ENCODE assay signal across 14 cellular contexts in the genomic region with DNA sequence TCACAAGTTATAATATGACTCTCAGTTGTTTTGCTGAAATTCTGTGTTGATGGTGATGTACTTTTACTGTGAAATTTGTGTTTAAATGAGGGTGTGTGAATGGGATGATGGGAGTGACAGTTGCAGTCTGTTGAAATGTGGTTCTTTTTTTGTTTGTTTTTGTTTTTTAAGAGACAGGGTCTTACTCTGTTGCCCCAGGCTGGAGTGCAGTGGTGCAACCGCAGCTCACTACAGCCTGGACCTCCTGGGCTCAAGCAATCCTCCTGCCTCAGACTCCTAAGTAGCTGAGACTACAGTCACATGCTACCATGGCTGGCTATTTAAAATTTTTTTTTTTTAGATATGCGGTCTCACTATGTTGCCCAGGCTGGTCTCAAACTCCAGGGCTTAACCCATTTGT. TPM values are rescaled to one million over a fixed set of nuclear protein-coding genes. Genes with fewer than 3 reads are reported as not detected.
A peak's percentile ranks its signal among the peaks of the same experiment; 100 is the strongest.
DNase-seq lines count a peak whose midpoint lies in the region; ATAC-seq and TF ChIP-seq lines count a peak whose summit lies in the region.
"Had no signal": no experiment of that assay in that cellular context is flagged by ENCODE, and none has a peak within 500 bp of the region (broad histone marks: within the 10 kb centered on the region; RNA-seq: fewer than 3 reads in every experiment).

No MANE protein-coding gene starts in this region.

- H3K36me3 ChIP-seq in CD8-positive, alpha-beta T cell (ENCODE audit: insufficient read depth, low read length): peaks cover 18% of the 10 kb centered on the region
- H3K36me3 ChIP-seq in psoas muscle (ENCODE audit: insufficient read depth in 1 of 2, low read depth in 1 of 2): peaks cover 0 to 28% of the 10 kb centered on the region in 2 donors

- no peaks in the 10 kb centered on the region for H3K9me3 Mint-ChIP-seq in activated T-cell treated with anti-CD3 and anti-CD28 coated beads, Interleukin-2, amount 50 U/mL, for 72 hours
- H3K9me3 Mint-ChIP-seq in activated T-cell treated with anti-CD3 and anti-CD28 coated beads, Interleukin-2, amount 50 U/mL, for 4 hours: no peaks in the 10 kb centered on the region
- H3K9me3 Mint-ChIP-seq in CD8-positive, alpha-beta T cell: no peaks in the 10 kb centered on the region
- H3K9me3 Mint-ChIP-seq in activated naive CD8-positive, alpha-beta T cell treated with anti-CD3 and anti-CD28 coated beads for 36 hours: no peaks in the 10 kb centered on the region

- peaks cover 0 to 17% of the 10 kb centered on the region in 2 donors for H3K36me3 Mint-ChIP-seq in activated T-cell treated with anti-CD3 and anti-CD28 coated beads, Interleukin-2, amount 50 U/mL, for 72 hours (ENCODE audit: insufficient read depth in 2 of 2)
- peaks cover 21% of the 10 kb centered on the region for H3K36me3 Mint-ChIP-seq in activated T-cell treated with anti-CD3 and anti-CD28 coated beads, Interleukin-2, amount 50 U/mL, for 4 hours (ENCODE audit: insufficient read depth)
- H3K36me3 Mint-ChIP-seq in CD8-positive, alpha-beta T cell: peaks cover 50% of the 10 kb centered on the region
- H3K36me3 Mint-ChIP-seq in activated naive CD8-positive, alpha-beta T cell treated with anti-CD3 and anti-CD28 coated beads for 36 hours: peaks cover 26% of the 10 kb centered on the region

- H3K9me3 ChIP-seq in CD8-positive, alpha-beta T cell (ENCODE audit: low read length): no peaks in the 10 kb centered on the region
- H3K9me3 ChIP-seq in psoas muscle: no peaks in the 10 kb centered on the region

- no peak for TF ChIP-seq CTCF in CD8-positive, alpha-beta T cell (IDR thresholded peaks at IDR 0.05)
- no peak for TF ChIP-seq CTCF in psoas muscle (IDR thresholded peaks at IDR 0.05)

- H3K27me3 ChIP-seq in CD8-positive, alpha-beta T cell (ENCODE audit: insufficient read depth, low read length): no peaks in the 10 kb centered on the region
- no peaks in the 10 kb centered on the region for H3K27me3 ChIP-seq in psoas muscle (ENCODE audit: insufficient read depth in 3 of 3, low read length in 2 of 3)

- peak overlapping the region; percentile 14 for H3K27ac Mint-ChIP-seq in activated T-cell treated with anti-CD3 and anti-CD28 coated beads, Interleukin-2, amount 50 U/mL, for 72 hours
- H3K27ac Mint-ChIP-seq in CD8-positive, alpha-beta T cell: peak overlapping the region; percentile 52
- peak overlapping the region; percentile 9 for H3K27ac Mint-ChIP-seq in activated naive CD8-positive, alpha-beta T cell treated with anti-CD3 and anti-CD28 coated beads for 36 hours

- POLR2A ChIA-PET in CD8-positive, alpha-beta T cell (lab: Charles Lee): no interaction called here

- intact Hi-C loops in CD8-positive, alpha-beta T cell (cut with DNase I, micrococcal nuclease): no loop called here
- intact Hi-C loops in psoas muscle (cut with DNase I): loop anchor here (5.0 to 10.0 kb wide), 2 partner anchors 42 to 90 kb away; no protein-coding TSS in a partner anchor

- peak overlapping the region in 1 of 2 donors; percentile 0 for H3K4me3 Mint-ChIP-seq in activated T-cell treated with anti-CD3 and anti-CD28 coated beads, Interleukin-2, amount 50 U/mL, for 72 hours
- H3K4me3 Mint-ChIP-seq in activated T-cell treated with anti-CD3 and anti-CD28 coated beads, Interleukin-2, amount 50 U/mL, for 4 hours: no peak overlapping the region
- H3K4me3 Mint-ChIP-seq in CD8-positive, alpha-beta T cell: no peak overlapping the region
- H3K4me3 Mint-ChIP-seq in activated naive CD8-positive, alpha-beta T cell treated with anti-CD3 and anti-CD28 coated beads for 36 hours: no peak overlapping the region

- ATAC-seq in activated T-cell treated with anti-CD3 and anti-CD28 coated beads, Interleukin-2, amount 50 U/mL, for 72 hours (replicated peaks in 1 of 2): no peak
- ATAC-seq in activated T-cell treated with anti-CD3 and anti-CD28 coated beads, Interleukin-2, amount 50 U/mL, for 4 hours: no peak
- no peak for ATAC-seq in CD8-positive, alpha-beta T cell
- no peak for ATAC-seq in psoas muscle

- no peak overlapping the region for H3K4me3 ChIP-seq in CD8-positive, alpha-beta T cell (ENCODE audit: low read depth, low read length)
- peak overlapping the region; percentile 44 for H3K4me3 ChIP-seq in psoas muscle

- DNase-seq in activated T-cell treated with anti-CD3 and anti-CD28 coated beads, Interleukin-2, amount 50 U/mL, for 72 hours: no peak
- no peak for DNase-seq in activated T-cell treated with anti-CD3 and anti-CD28 coated beads, Interleukin-2, amount 50 U/mL, for 4 hours
- no peak for DNase-seq in CD8-positive, alpha-beta T cell
- DNase-seq in activated naive CD8-positive, alpha-beta T cell treated with anti-CD3 and anti-CD28 coated beads for 36 hours: no peak
- DNase-seq in psoas muscle (no peak), LoVo (ENCODE audit: low spot score) (no peak), NCI-H2227 (lab: John Stamatoyannopoulos, UW; ENCODE audit: unreplicated experiment) (no peak), kidney tubule cell (ENCODE audit: low spot score) (no peak)
- DNase-seq: AML-193, GOT3, NCI-H1048, NCI-H345, NCI-H526 treated with DMSO at 0.1 percent for 48 hours had no signal

- 57 to 83% (median 62%) methylated on average over 2 of the region's 2 CpGs for WGBS in psoas muscle, 3 donors

- H3K4me1 ChIP-seq in CD8-positive, alpha-beta T cell (ENCODE audit: insufficient read depth, low read length): peaks cover 37% of the 10 kb centered on the region
- H3K4me1 ChIP-seq in psoas muscle: peaks cover 97% of the 10 kb centered on the region

- no peak overlapping the region for H3K27ac ChIP-seq in CD8-positive, alpha-beta T cell (ENCODE audit: low read depth, low read length)
- H3K27ac ChIP-seq in psoas muscle: peak overlapping the region; percentile 99

- H3K4me1 Mint-ChIP-seq in activated T-cell treated with anti-CD3 and anti-CD28 coated beads, Interleukin-2, amount 50 U/mL, for 72 hours (ENCODE audit: low read depth): peaks cover 74% of the 10 kb centered on the region
- H3K4me1 Mint-ChIP-seq in activated T-cell treated with anti-CD3 and anti-CD28 coated beads, Interleukin-2, amount 50 U/mL, for 4 hours (ENCODE audit: low read depth): peaks cover 65% of the 10 kb centered on the region
- peaks cover 67% of the 10 kb centered on the region for H3K4me1 Mint-ChIP-seq in CD8-positive, alpha-beta T cell (ENCODE audit: low read depth)
- peaks cover 68% of the 10 kb centered on the region for H3K4me1 Mint-ChIP-seq in activated naive CD8-positive, alpha-beta T cell treated with anti-CD3 and anti-CD28 coated beads for 36 hours

- H3K27me3 Mint-ChIP-seq in activated T-cell treated with anti-CD3 and anti-CD28 coated beads, Interleukin-2, amount 50 U/mL, for 72 hours (ENCODE audit: low read depth): no peaks in the 10 kb centered on the region
- H3K27me3 Mint-ChIP-seq in activated T-cell treated with anti-CD3 and anti-CD28 coated beads, Interleukin-2, amount 50 U/mL, for 4 hours (ENCODE audit: low read depth): no peaks in the 10 kb centered on the region
- no peaks in the 10 kb centered on the region for H3K27me3 Mint-ChIP-seq in CD8-positive, alpha-beta T cell (ENCODE audit: low read depth)
- no peaks in the 10 kb centered on the region for H3K27me3 Mint-ChIP-seq in activated naive CD8-positive, alpha-beta T cell treated with anti-CD3 and anti-CD28 coated beads for 36 hours

- CTCF ChIA-PET in CD8-positive, alpha-beta T cell (lab: Charles Lee): no interaction called here

RNA-seq across cellular contexts. Expression of gene DDI2, which starts 7.1 kb away (rescaled TPM):
- 10 to 100 TPM; 30.6 to 34.3 TPM for total RNA-seq in activated T-cell treated with anti-CD3 and anti-CD28 coated beads, Interleukin-2, amount 50 U/mL, for 72 hours
- 10 to 100 TPM; 50.1 to 65.4 (median 58.2) TPM for total RNA-seq in activated T-cell treated with anti-CD3 and anti-CD28 coated beads, Interleukin-2, amount 50 U/mL, for 4 hours
- total RNA-seq in CD8-positive, alpha-beta T cell: 10 to 100 TPM; 34.7 to 37.7 TPM
- total RNA-seq in activated naive CD8-positive, alpha-beta T cell treated with anti-CD3 and anti-CD28 coated beads for 36 hours: 10 to 100 TPM; 45.4 to 45.9 TPM
- total RNA-seq in psoas muscle: 10 to 100 TPM; 23.8 to 80.2 (median 39.5) TPM
- 10 to 100 TPM in 2 of 3 donors, 1 to 10 TPM in 1; 4.8 to 35.4 (median 18.7) TPM for polyA plus RNA-seq in psoas muscle

RNA-seq across cellular contexts. Expression of gene AGMAT, which starts 39.5 kb away (rescaled TPM):
- total RNA-seq in activated T-cell treated with anti-CD3 and anti-CD28 coated beads, Interleukin-2, amount 50 U/mL, for 72 hours: 1 to 10 TPM; 7.8 to 8.5 TPM
- 10 to 100 TPM; 21.2 to 23.1 (median 22.8) TPM for total RNA-seq in activated T-cell treated with anti-CD3 and anti-CD28 coated beads, Interleukin-2, amount 50 U/mL, for 4 hours
- 1 to 10 TPM; 2.3 to 2.4 TPM for total RNA-seq in CD8-positive, alpha-beta T cell
- 10 to 100 TPM; 25.4 to 26.2 TPM for total RNA-seq in activated naive CD8-positive, alpha-beta T cell treated with anti-CD3 and anti-CD28 coated beads for 36 hours
- 10 to 100 TPM in 1 of 4 donors, 1 to 10 TPM in 3; 2.6 to 12.6 (median 3.4) TPM for total RNA-seq in psoas muscle
- polyA plus RNA-seq in psoas muscle: 1 to 10 TPM; 2.6 to 8.1 (median 7.2) TPM
- total RNA-seq: HT1080 had no signal

RNA-seq across cellular contexts. Expression of gene PLEKHM2, which starts 59.8 kb away (rescaled TPM):
- 10 to 100 TPM; 79.7 to 82.7 TPM for total RNA-seq in activated T-cell treated with anti-CD3 and anti-CD28 coated beads, Interleukin-2, amount 50 U/mL, for 72 hours
- 10 to 100 TPM; 58.1 to 67.5 (median 62.1) TPM for total RNA-seq in activated T-cell treated with anti-CD3 and anti-CD28 coated beads, Interleukin-2, amount 50 U/mL, for 4 hours
- total RNA-seq in CD8-positive, alpha-beta T cell: 100 to 1,000 TPM in 1 of 2 experiments, 10 to 100 TPM in 1; 96.5 to 115 TPM
- 10 to 100 TPM; 45.4 to 50.6 TPM for total RNA-seq in activated naive CD8-positive, alpha-beta T cell treated with anti-CD3 and anti-CD28 coated beads for 36 hours
- 100 to 1,000 TPM; 137 to 177 (median 156) TPM for total RNA-seq in psoas muscle
- 100 to 1,000 TPM in 1 of 3 donors, 10 to 100 TPM in 2; 78.1 to 167 (median 86.8) TPM for polyA plus RNA-seq in psoas muscle

Comparison
In these comparisons a context has a peak if more than half of its experiments do, and no peak if none do; other contexts are left out.
1. intact Hi-C loops: an anchor here in psoas muscle (5.0 to 10.0 kb wide); none called in CD8-positive, alpha-beta T cell.